13 cellular contexts compared by ENCODE assay signal in the genomic region with DNA sequence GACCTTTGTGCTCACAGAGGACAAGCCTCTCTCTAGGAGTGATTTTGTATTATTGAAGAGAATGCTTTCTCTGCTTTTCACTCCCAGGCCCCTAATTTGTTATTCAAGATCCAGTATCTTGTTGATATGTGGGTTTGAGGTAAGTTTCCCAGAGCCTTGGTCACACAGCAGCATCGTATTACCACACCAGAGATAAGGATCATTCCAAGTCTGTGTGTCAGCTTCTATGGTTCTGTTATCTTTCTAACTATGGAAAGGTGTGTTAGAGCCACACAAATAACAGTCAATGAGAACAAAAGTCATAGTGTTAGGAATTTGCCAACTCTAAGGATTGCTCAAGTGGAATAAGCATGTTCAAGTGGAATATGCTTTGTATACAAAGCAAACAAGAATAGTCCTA.
DNase-seq lines count a peak whose midpoint lies in the region; ATAC-seq and TF ChIP-seq lines count a peak whose summit lies in the region.
"Had no signal": no experiment of that assay in that cellular context is flagged by ENCODE, and none has a peak within 500 bp of the region (broad histone marks: within the 10 kb centered on the region; RNA-seq: fewer than 3 reads in every experiment).

No MANE protein-coding gene starts in this region.

- POLR2A ChIA-PET in IMR-90 (lab: Charles Lee; ENCODE audit: unreplicated experiment), result no interaction called here

- H3K4me2 ChIP-seq in IMR-90 (ENCODE audit: low read depth, low read length), result no peak overlapping the region
- H3K4me2 ChIP-seq: BLaER1 had no signal

- H3K79me1 ChIP-seq in IMR-90 (ENCODE audit: low read depth in 1 of 2, low read length in 2 of 2), result no peaks in the 10 kb centered on the region

- no peak overlapping the region for H3K9ac ChIP-seq in IMR-90 (ENCODE audit: low read depth, low read length)
- H3K9ac ChIP-seq: BLaER1 had no signal

- no TSS peak for BruUV-seq in IMR-90 (replicated peaks; lab: Mats Ljungman, UMichigan)

- H4K20me1 ChIP-seq in IMR-90 (ENCODE audit: insufficient read depth, low read length), result no peaks in the 10 kb centered on the region
- H4K20me1 ChIP-seq: BLaER1 had no signal

- H3K23ac ChIP-seq in IMR-90 (ENCODE audit: low read depth, low read length), result no peak overlapping the region

- H4K91ac ChIP-seq in IMR-90 (ENCODE audit: insufficient read depth, low read depth, low read length), result no peak overlapping the region

- no peaks in the 10 kb centered on the region for H3K9me1 ChIP-seq in IMR-90 (ENCODE audit: insufficient read depth, low read length)

- H2AK5ac ChIP-seq in IMR-90 (ENCODE audit: low read depth, low read length), result no peak overlapping the region

- CTCF ChIA-PET in IMR-90 (lab: Yijun Ruan, JAX), result no interaction called here

- no peak overlapping the region for H3K18ac ChIP-seq in IMR-90 (ENCODE audit: low read depth, low read length)

- no peak overlapping the region for H4K5ac ChIP-seq in IMR-90 (ENCODE audit: low read depth, low read length)

- H2BK15ac ChIP-seq in IMR-90 (ENCODE audit: low read depth, low read length), result no peak overlapping the region

- TF ChIP-seq CTCF in IMR-90 (conservative IDR thresholded peaks at IDR 0.05; ENCODE audit: low read depth, low read length) (no peak), upper lobe of right lung (IDR thresholded peaks at IDR 0.05) (no peak)

- no peak overlapping the region for H3K4me3 ChIP-seq in IMR-90 (ENCODE audit: insufficient read depth, low read depth, low read length)
- no peak overlapping the region for H3K4me3 ChIP-seq in upper lobe of right lung
- H3K4me3 ChIP-seq: BLaER1, HAP-1, Peyer's patch had no signal

- in situ Hi-C loops in IMR-90 (cut with MboI; ENCODE audit: low sequenced_read_pairs) (no loop called here), KBM-7 (cut with MboI; ENCODE audit: low pct_unique_long_range_greater_than_20kb, low sequenced_read_pairs) (no loop called here)

- no peaks in the 10 kb centered on the region for H3K4me1 ChIP-seq in IMR-90 (ENCODE audit: control insufficient read depth, insufficient read depth, low read length)
- H3K4me1 ChIP-seq in upper lobe of right lung, result no peaks in the 10 kb centered on the region
- H3K4me1 ChIP-seq: BLaER1, HAP-1, Peyer's patch had no signal

- no peak for TF ChIP-seq RAD21 in IMR-90 (IDR thresholded peaks at IDR 0.05; ENCODE audit: low read length)

- H3K27ac ChIP-seq in IMR-90 (ENCODE audit: insufficient read depth, low read length) (no peak overlapping the region), upper lobe of right lung (no peak overlapping the region)
- H3K27ac ChIP-seq: BLaER1, Peyer's patch had no signal

- ATAC-seq in IMR-90 (ENCODE audit: low read depth) (no peak), SK-N-SH treated with all-trans-retinoic acid at 6 μM for 48 hours (no peak; the same call in 2 of the 3 replicates), upper lobe of right lung (peak; percentile 39), GM18870 (IDR thresholded peaks at IDR 0.05; ENCODE audit: unreplicated experiment) (no peak), HG02973 (IDR thresholded peaks at IDR 0.05; ENCODE audit: unreplicated experiment) (no peak)

- peak; percentile 1 for DNase-seq in IMR-90
- peak; percentile 68 for DNase-seq in islet precursor cell
- no peak for DNase-seq in upper lobe of right lung
- DNase-seq in KBM-7, result no peak
- DNase-seq: DMS153, NCI-H748 treated with DMSO at 0.1 percent for 48 hours, Peyer's patch, Right ventricle myocardium superior had no signal

- H2BK5ac ChIP-seq in IMR-90 (ENCODE audit: low read depth, low read length, poor library complexity, severe bottlenecking), result no peak overlapping the region

- intact Hi-C loops in IMR-90 (cut with micrococcal nuclease), result no loop called here
- intact Hi-C loops in upper lobe of right lung (cut with DNase I), result no loop called here

- WGBS in IMR-90 (ENCODE audit: extremely low coverage in 2 of 2, insufficient read length in 1 of 2), 2 experiments, result no CpG with 5 or more reads among the region's 1 CpG

- H3K9me3 ChIP-seq in IMR-90 (ENCODE audit: control insufficient read depth, insufficient read depth, low read length) (no peaks in the 10 kb centered on the region), upper lobe of right lung (no peaks in the 10 kb centered on the region)
- H3K9me3 ChIP-seq: BLaER1, HAP-1, Peyer's patch had no signal

- H2AK9ac ChIP-seq in IMR-90 (replicated peaks; ENCODE audit: low read depth, low read length, poor library complexity), result no peak overlapping the region

- no peak overlapping the region for H3K4ac ChIP-seq in IMR-90 (ENCODE audit: low read depth, low read length)

- no peak for TF ChIP-seq POLR2A in IMR-90 (IDR thresholded peaks at IDR 0.05; ENCODE audit: low read depth, low read length)

- H3K14ac ChIP-seq in IMR-90 (replicated peaks; ENCODE audit: low read depth, low read length), result no peak overlapping the region

- no peak overlapping the region for H3K56ac ChIP-seq in IMR-90 (ENCODE audit: extremely low read depth, insufficient read depth, low read length)

- H3K36me3 ChIP-seq in IMR-90 (ENCODE audit: control insufficient read depth, insufficient read depth, low read length), result no peaks in the 10 kb centered on the region
- H3K36me3 ChIP-seq in upper lobe of right lung, result no peaks in the 10 kb centered on the region
- H3K36me3 ChIP-seq: BLaER1, HAP-1, Peyer's patch had no signal

- H2AFZ ChIP-seq in IMR-90 (replicated peaks; ENCODE audit: low read length, poor library complexity), result no peak overlapping the region

- dilution Hi-C loops in IMR-90 (cut with HindIII; ENCODE audit: low sequenced_read_pairs, unreplicated experiment), result no loop called here

- no peak overlapping the region for H4K8ac ChIP-seq in IMR-90 (ENCODE audit: low read depth in 2 of 2, low read length in 2 of 2)

- no peak overlapping the region for H2BK20ac ChIP-seq in IMR-90 (ENCODE audit: low read depth, low read length)

- H2BK120ac ChIP-seq in IMR-90 (ENCODE audit: low read depth, low read length), result no peak overlapping the region

- H3K27me3 ChIP-seq in IMR-90 (ENCODE audit: control insufficient read depth, insufficient read depth, low read length), result no peaks in the 10 kb centered on the region
- H3K27me3 ChIP-seq in upper lobe of right lung, result no peaks in the 10 kb centered on the region
- H3K27me3 ChIP-seq: BLaER1, Peyer's patch had no signal

TF ChIP-seq in IMR-90, 13 proteins besides CTCF, POLR2A, EP300 and RAD21:
- TF ChIP-seq CEBPB (IDR thresholded peaks at IDR 0.05; ENCODE audit: low read depth, low read length), result no peak
- TF ChIP-seq NFE2L2 (IDR thresholded peaks at IDR 0.05; ENCODE audit: low read depth, low read length), result no peak
- no peak for TF ChIP-seq MAFK (IDR thresholded peaks at IDR 0.05; ENCODE audit: low read depth, low read length)
- no peak for TF ChIP-seq RCOR1 (IDR thresholded peaks at IDR 0.05; ENCODE audit: insufficient replicate concordance, low read length)
- TF ChIP-seq, protein P1, sequence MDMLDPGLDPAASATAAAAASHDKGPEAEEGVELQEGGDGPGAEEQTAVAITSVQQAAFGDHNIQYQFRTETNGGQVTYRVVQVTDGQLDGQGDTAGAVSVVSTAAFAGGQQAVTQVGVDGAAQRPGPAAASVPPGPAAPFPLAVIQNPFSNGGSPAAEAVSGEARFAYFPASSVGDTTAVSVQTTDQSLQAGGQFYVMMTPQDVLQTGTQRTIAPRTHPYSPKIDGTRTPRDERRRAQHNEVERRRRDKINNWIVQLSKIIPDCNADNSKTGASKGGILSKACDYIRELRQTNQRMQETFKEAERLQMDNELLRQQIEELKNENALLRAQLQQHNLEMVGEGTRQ (IDR thresholded peaks at IDR 0.05; ENCODE audit: low read depth, low read length), result no peak
- TF ChIP-seq CHD1 (IDR thresholded peaks at IDR 0.05; ENCODE audit: low read depth, low read length), result no peak
- no peak for TF ChIP-seq MXI1 (IDR thresholded peaks at IDR 0.05; ENCODE audit: borderline replicate concordance, low read depth, low read length)

TF ChIP-seq in SK-N-SH treated with all-trans-retinoic acid at 6 μM for 48 hours, 23 proteins besides CTCF, POLR2A, EP300 and RAD21:
- TF ChIP-seq CSDC2 (CRISPR knock-in tag; IDR thresholded peaks at IDR 0.05), result no peak
- TF ChIP-seq ISL1 (CRISPR knock-in tag; IDR thresholded peaks at IDR 0.05), result peak; percentile 45; the same call in 1 of the 2 replicates

Comparison
In these comparisons a context has a peak if more than half of its experiments do, and no peak if none do; other contexts are left out.
1. DNase-seq: peak in IMR-90 (single experiment) and islet precursor cell (single experiment); none in upper lobe of right lung (single experiment) and KBM-7 (single experiment).